Comparison of ENCODE assay signal across 22 cellular contexts in genomic region chr22:31923761-31924160, GRCh38.
"Had no signal": no experiment of that assay in that cellular context is flagged by ENCODE, and none has a peak within 500 bp of the region (broad histone marks: within the 10 kb centered on the region; RNA-seq: fewer than 3 reads in every experiment).

No MANE protein-coding gene starts in this region.

- H3K36me3 ChIP-seq: heart left ventricle, left lung, thyroid gland, upper lobe of left lung, vagina had no signal

- H3K4me1 ChIP-seq: body of pancreas, thyroid gland, vagina had no signal

- H3K27me3 ChIP-seq: body of pancreas, heart left ventricle, left lung, thyroid gland, upper lobe of left lung, vagina had no signal

- H3K9me3 ChIP-seq: body of pancreas, heart left ventricle, left lung, thyroid gland, upper lobe of left lung, vagina had no signal

- H3K27ac ChIP-seq: thyroid gland, vagina had no signal

- ATAC-seq: activated CD4-positive, alpha-beta T cell treated with anti-CD3 and anti-CD28 coated beads for 36 hours; activated T-cell treated with anti-CD3 and anti-CD28 coated beads, Interleukin-2, amount 50 U/mL, for 72 hours; body of pancreas; esophagus mucosa had no signal

- DNase-seq: activated CD4-positive, alpha-beta T cell treated with anti-CD3 and anti-CD28 coated beads for 36 hours; activated CD4-positive, alpha-beta T cell treated with anti-CD3 and anti-CD28 coated beads, Interleukin-2, amount 50 U/mL, for 4 hours; activated CD4-positive, CD25-positive, alpha-beta regulatory T cell; activated naive CD4-positive, alpha-beta T cell treated with Interleukin-2 at 50 U/mL for 16 hours; activated T-cell treated with anti-CD3 and anti-CD28 coated beads for 4 hours; activated T-cell treated with anti-CD3 and anti-CD28 coated beads, Interleukin-2, amount 50 U/mL, for 72 hours; cortex of kidney; endodermal cell; foreskin fibroblast; immature natural killer cell; mammary epithelial cell; naive B cell; stimulated activated CD4-positive, alpha-beta T cell treated with anti-CD3 and anti-CD28 coated beads, Interleukin-12 subunit alpha, Interleukin-12 subunit beta, amount 100 ng/mL, for 4 hours; stimulated activated CD4-positive, alpha-beta T cell treated with anti-CD3 and anti-CD28 coated beads, Interleukin-4, amount 100 ng/mL, for 1 hour; T-helper 1 cell had no signal

- H3K4me3 ChIP-seq: body of pancreas, heart left ventricle, left lung, thyroid gland, upper lobe of left lung, vagina had no signal
